In genomic region chr11:72851726-72852125, GRCh38 we compare ENCODE assay signal across 33 cellular contexts.
"Had no signal": no experiment of that assay in that cellular context is flagged by ENCODE, and none has a peak within 500 bp of the region (broad histone marks: within the 10 kb centered on the region; RNA-seq: fewer than 3 reads in every experiment).

No MANE protein-coding gene starts in this region.

- H3K27me3 Mint-ChIP-seq: activated B cell treated with CpG ODN at 0.5 μM for 24 hours; activated CD4-positive, alpha-beta memory T cell treated with anti-CD3 and anti-CD28 coated beads for 36 hours; activated naive CD4-positive, alpha-beta T cell treated with anti-CD3 and anti-CD28 coated beads, Interleukin-2, amount 10 ng/mL, durations not matched to agents 7 days and 5 days; activated naive CD8-positive, alpha-beta T cell; activated naive CD8-positive, alpha-beta T cell treated with anti-CD3 and anti-CD28 coated beads, Interleukin-2, amount 50 U/mL, for 24 hours; T-cell had no signal

- H3K27ac Mint-ChIP-seq: activated CD4-positive, alpha-beta memory T cell treated with anti-CD3 and anti-CD28 coated beads for 36 hours; activated naive CD4-positive, alpha-beta T cell treated with anti-CD3 and anti-CD28 coated beads, Interleukin-2, amount 10 ng/mL, durations not matched to agents 7 days and 5 days; activated naive CD8-positive, alpha-beta T cell; activated naive CD8-positive, alpha-beta T cell treated with anti-CD3 and anti-CD28 coated beads, Interleukin-2, amount 50 U/mL, for 24 hours had no signal

- H3K4me3 Mint-ChIP-seq: activated B cell treated with CpG ODN at 0.5 μM for 24 hours; activated CD4-positive, alpha-beta memory T cell treated with anti-CD3 and anti-CD28 coated beads for 36 hours; activated naive CD4-positive, alpha-beta T cell treated with anti-CD3 and anti-CD28 coated beads, Interleukin-2, amount 10 ng/mL, durations not matched to agents 7 days and 5 days; activated naive CD8-positive, alpha-beta T cell; activated naive CD8-positive, alpha-beta T cell treated with anti-CD3 and anti-CD28 coated beads, Interleukin-2, amount 50 U/mL, for 24 hours; T-cell had no signal

- FAIRE-seq: bronchial epithelial cell had no signal

- H3K36me3 Mint-ChIP-seq: activated naive CD8-positive, alpha-beta T cell had no signal

- ATAC-seq: activated naive CD8-positive, alpha-beta T cell treated with anti-CD3 and anti-CD28 coated beads, Interleukin-2, amount 50 U/mL, for 24 hours; body of pancreas; PC-3; T-cell had no signal

- H3K9me3 Mint-ChIP-seq: activated B cell treated with CpG ODN at 0.5 μM for 24 hours; activated CD4-positive, alpha-beta memory T cell treated with anti-CD3 and anti-CD28 coated beads for 36 hours; activated naive CD4-positive, alpha-beta T cell treated with anti-CD3 and anti-CD28 coated beads, Interleukin-2, amount 10 ng/mL, durations not matched to agents 7 days and 5 days; activated naive CD8-positive, alpha-beta T cell treated with anti-CD3 and anti-CD28 coated beads, Interleukin-2, amount 50 U/mL, for 24 hours; T-cell had no signal

- DNase-seq: activated B cell treated with CpG ODN at 0.5 μM for 24 hours; activated CD4-positive, alpha-beta memory T cell treated with anti-CD3 and anti-CD28 coated beads for 36 hours; activated CD4-positive, alpha-beta T cell treated with anti-CD3 and anti-CD28 coated beads for 4 hours; activated CD4-positive, alpha-beta T cell treated with anti-CD3 and anti-CD28 coated beads, Interleukin-2, amount 50 U/mL, for 1 hour; activated CD4-positive, CD25-positive, alpha-beta regulatory T cell treated with anti-CD3 and anti-CD28 coated beads, Interleukin-2, amount 50 U/mL, for 72 hours; activated CD8-positive, alpha-beta memory T cell treated with anti-CD3 and anti-CD28 coated beads, Interleukin-2, amount 50 U/mL, for 48 hours; activated effector memory CD4-positive, alpha-beta T cell treated with Interleukin-2 at 50 U/mL for 16 hours; activated naive CD4-positive, alpha-beta T cell treated with anti-CD3 and anti-CD28 coated beads, Interleukin-2, amount 10 ng/mL, durations not matched to agents 7 days and 5 days; activated naive CD8-positive, alpha-beta T cell treated with anti-CD3 and anti-CD28 coated beads, Interleukin-2, amount 50 U/mL, for 24 hours; activated T-cell treated with anti-CD3 and anti-CD28 coated beads, Interleukin-2, amount 50 U/mL, for 48 hours; amniotic stem cell; body of pancreas; caudate nucleus; cerebellar nuclear complex; NCI-H1105; NCI-H1436; NCI-H1694; NCI-H1930; NCI-H2081 treated with DMSO at 0.1 percent for 48 hours; NCI-H345; NCI-H526; NCI-H748 treated with DMSO at 0.1 percent for 48 hours; NK-92 treated with Interleukin-12 subunit alpha and Interleukin-12 subunit beta, amount 100 ng/mL, for 24 hours; PC-3; Peyer's patch; RPMI8226; SHP77 treated with DMSO at 0.1 percent for 48 hours; SK-N-SH; T-cell; T-helper 2 cell; T-helper 9 cell had no signal
